In genomic region chr7:121432486-121432885, GRCh38 we compare ENCODE assay signal across 8 cellular contexts. TPM values are rescaled to one million over a fixed set of nuclear protein-coding genes. Genes with fewer than 3 reads are reported as not detected.
A peak's percentile ranks its signal among the peaks of the same experiment; 100 is the strongest.
DNase-seq lines count a peak whose midpoint lies in the region; ATAC-seq lines count a peak whose summit lies in the region.
"Not testable (repeated sequence)": the region's sequence is repeated elsewhere in the genome, so short reads cannot be mapped to it uniquely, and the experiment has no call there.

No MANE protein-coding gene starts in this region.

- not testable (repeated sequence) for H3K4me3 Mint-ChIP-seq in activated T-cell treated with anti-CD3 and anti-CD28 coated beads, Interleukin-2, amount 50 U/mL, for 72 hours

- ATAC-seq in GM18498 (IDR thresholded peaks at IDR 0.05; ENCODE audit: unreplicated experiment) (peak; percentile 58), GM18870 (IDR thresholded peaks at IDR 0.05; ENCODE audit: unreplicated experiment) (peak; percentile 81), GM19455 (IDR thresholded peaks at IDR 0.05; ENCODE audit: unreplicated experiment) (peak; percentile 72), GM21619 (IDR thresholded peaks at IDR 0.05; ENCODE audit: unreplicated experiment) (peak; percentile 69), HG02763 (IDR thresholded peaks at IDR 0.05; ENCODE audit: unreplicated experiment) (peak; percentile 58), HG03066 (IDR thresholded peaks at IDR 0.05; ENCODE audit: low read depth, unreplicated experiment) (peak; percentile 54), HG03432 (IDR thresholded peaks at IDR 0.05; ENCODE audit: unreplicated experiment) (peak; percentile 76)
- ATAC-seq in activated T-cell treated with anti-CD3 and anti-CD28 coated beads, Interleukin-2, amount 50 U/mL, for 72 hours (replicated peaks in 1 of 2): not testable (repeated sequence)

- not testable (repeated sequence) for H3K36me3 Mint-ChIP-seq in activated T-cell treated with anti-CD3 and anti-CD28 coated beads, Interleukin-2, amount 50 U/mL, for 72 hours (ENCODE audit: insufficient read depth in 2 of 2)

- DNase-seq in activated T-cell treated with anti-CD3 and anti-CD28 coated beads, Interleukin-2, amount 50 U/mL, for 72 hours: not testable (repeated sequence)

- H3K27me3 Mint-ChIP-seq in activated T-cell treated with anti-CD3 and anti-CD28 coated beads, Interleukin-2, amount 50 U/mL, for 72 hours (ENCODE audit: low read depth): not testable (repeated sequence)

- H3K27ac Mint-ChIP-seq in activated T-cell treated with anti-CD3 and anti-CD28 coated beads, Interleukin-2, amount 50 U/mL, for 72 hours: peak overlapping the region; percentile 30

- H3K9me3 Mint-ChIP-seq in activated T-cell treated with anti-CD3 and anti-CD28 coated beads, Interleukin-2, amount 50 U/mL, for 72 hours: not testable (repeated sequence)

- not testable (repeated sequence) for H3K4me1 Mint-ChIP-seq in activated T-cell treated with anti-CD3 and anti-CD28 coated beads, Interleukin-2, amount 50 U/mL, for 72 hours (ENCODE audit: low read depth)

RNA-seq across cellular contexts. Expression of gene FAM3C, which starts 36.4 kb away (rescaled TPM):
- 10 to 100 TPM; 22.2 to 27.1 TPM for total RNA-seq in activated T-cell treated with anti-CD3 and anti-CD28 coated beads, Interleukin-2, amount 50 U/mL, for 72 hours
